18 cellular contexts compared by ENCODE assay signal in genomic region chr5:11139471-11139870, GRCh38.
"Had no signal": no experiment of that assay in that cellular context is flagged by ENCODE, and none has a peak within 500 bp of the region (broad histone marks: within the 10 kb centered on the region; RNA-seq: fewer than 3 reads in every experiment).

No MANE protein-coding gene starts in this region.

- DNase-seq: activated CD4-positive, alpha-beta T cell treated with anti-CD3 and anti-CD28 coated beads, Interleukin-2, amount 50 U/mL, for 4 hours; activated gamma-delta T cell; activated T-cell treated with anti-CD3 and anti-CD28 coated beads, Interleukin-2, amount 50 U/mL, for 24 hours; amygdala; esophagus squamous epithelium; foreskin fibroblast; glutamatergic neuron; pancreas; small intestine; T-helper 2 cell; tibial artery had no signal

- H3K4me3 Mint-ChIP-seq: activated naive CD8-positive, alpha-beta T cell; activated T-cell treated with anti-CD3 and anti-CD28 coated beads, Interleukin-2, amount 50 U/mL, for 24 hours; mesothelial cell of epicardium; neural progenitor cell had no signal

- H3K4me1 Mint-ChIP-seq: mesothelial cell of epicardium, neural progenitor cell had no signal

- H3K9me3 Mint-ChIP-seq: activated T-cell treated with anti-CD3 and anti-CD28 coated beads, Interleukin-2, amount 50 U/mL, for 24 hours; neural progenitor cell had no signal

- H3K9ac ChIP-seq: neural progenitor cell had no signal

- H3K27me3 ChIP-seq: esophagus squamous epithelium, neural progenitor cell, pancreas, tibial artery, vagina had no signal

- H3K27ac ChIP-seq: esophagus squamous epithelium, neural progenitor cell, pancreas, tibial artery, vagina had no signal

- H3K36me3 Mint-ChIP-seq: activated naive CD8-positive, alpha-beta T cell; mesothelial cell of epicardium had no signal

- H3K9me3 ChIP-seq: esophagus squamous epithelium, pancreas, tibial artery, vagina had no signal

- H3K4me2 ChIP-seq: neural progenitor cell had no signal

- H2AFZ ChIP-seq: neural progenitor cell had no signal

- H3K27ac Mint-ChIP-seq: activated naive CD8-positive, alpha-beta T cell; activated T-cell treated with anti-CD3 and anti-CD28 coated beads, Interleukin-2, amount 50 U/mL, for 24 hours; mesothelial cell of epicardium; neural progenitor cell had no signal

- FAIRE-seq: colon, keratinocyte, pancreas, small intestine had no signal

- H3K27me3 Mint-ChIP-seq: activated naive CD8-positive, alpha-beta T cell had no signal

- H3K4me1 ChIP-seq: esophagus squamous epithelium, neural progenitor cell, pancreas, tibial artery, vagina had no signal

- H3K4me3 ChIP-seq: esophagus squamous epithelium, neural progenitor cell, pancreas, tibial artery, vagina had no signal

- ATAC-seq: activated CD4-positive, CD25-positive, alpha-beta regulatory T cell treated with anti-CD3 and anti-CD28 coated beads, Interleukin-2, amount 50 U/mL, for 24 hours; pancreas had no signal

- H3K36me3 ChIP-seq: esophagus squamous epithelium, neural progenitor cell, pancreas, tibial artery, vagina had no signal
